1 cellular context compared by ENCODE assay signal in genomic region chr1:36625959-36626337, GRCh38.
TF ChIP-seq lines count a peak whose summit lies in the region.

No MANE protein-coding gene starts in this region.

TF ChIP-seq in H1, 55 proteins besides CTCF, POLR2A, EP300 and RAD21 (continued from another document):
- TF ChIP-seq CHD7 (IDR thresholded peaks at IDR 0.05; ENCODE audit: insufficient replicate concordance, low read length): no peak
- TF ChIP-seq POLR2AphosphoS5 (IDR thresholded peaks at IDR 0.05; ENCODE audit: low read depth, low read length): no peak
